In the genomic region with DNA sequence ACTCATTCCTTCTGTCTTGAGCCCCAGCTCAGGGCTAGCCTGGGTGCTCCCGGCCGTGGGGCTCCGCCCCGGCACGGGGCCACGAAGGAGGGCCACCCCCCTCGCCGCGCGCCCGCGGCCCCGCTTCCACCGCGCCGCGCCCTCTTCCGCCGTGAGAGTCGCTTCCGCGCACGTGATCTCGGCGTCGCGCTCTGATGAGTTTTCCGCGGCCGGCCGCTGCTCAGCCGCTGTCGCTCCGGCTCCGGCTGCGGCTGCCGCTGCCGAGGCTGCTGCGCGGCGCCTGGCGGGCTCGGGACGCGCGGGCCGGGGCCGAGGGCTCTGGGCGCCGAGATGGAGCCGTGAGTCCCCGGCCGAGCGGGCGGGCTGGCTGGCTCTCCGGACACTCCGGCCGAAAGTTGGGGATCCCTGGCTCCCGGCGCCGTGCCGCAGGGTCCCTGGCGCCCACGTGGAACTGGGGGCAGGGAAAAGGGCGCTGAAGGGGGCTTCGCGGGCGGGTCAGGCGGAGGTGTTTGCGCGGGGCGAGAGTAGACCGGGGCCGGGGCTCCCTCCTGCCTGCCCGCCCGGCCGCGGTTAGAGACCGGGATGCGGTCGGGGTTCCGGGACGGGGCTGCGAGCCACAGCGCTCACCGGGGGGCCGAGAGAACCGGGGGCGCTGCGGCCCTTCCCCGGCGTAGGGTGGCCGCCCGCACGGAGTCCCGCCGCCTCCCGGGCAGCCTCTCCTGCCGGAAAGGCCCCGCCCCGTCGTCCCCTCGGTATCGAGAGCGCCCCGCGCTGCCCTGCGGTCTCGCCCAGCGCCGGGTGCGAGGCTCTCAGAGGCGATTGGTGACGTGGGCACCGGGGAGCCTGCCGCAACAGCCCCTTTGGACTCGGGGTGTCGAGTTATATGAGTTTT, we compare ENCODE assay signal across 1 cellular context.
TF ChIP-seq lines count a peak whose summit lies in the region.

A gene with protein sequence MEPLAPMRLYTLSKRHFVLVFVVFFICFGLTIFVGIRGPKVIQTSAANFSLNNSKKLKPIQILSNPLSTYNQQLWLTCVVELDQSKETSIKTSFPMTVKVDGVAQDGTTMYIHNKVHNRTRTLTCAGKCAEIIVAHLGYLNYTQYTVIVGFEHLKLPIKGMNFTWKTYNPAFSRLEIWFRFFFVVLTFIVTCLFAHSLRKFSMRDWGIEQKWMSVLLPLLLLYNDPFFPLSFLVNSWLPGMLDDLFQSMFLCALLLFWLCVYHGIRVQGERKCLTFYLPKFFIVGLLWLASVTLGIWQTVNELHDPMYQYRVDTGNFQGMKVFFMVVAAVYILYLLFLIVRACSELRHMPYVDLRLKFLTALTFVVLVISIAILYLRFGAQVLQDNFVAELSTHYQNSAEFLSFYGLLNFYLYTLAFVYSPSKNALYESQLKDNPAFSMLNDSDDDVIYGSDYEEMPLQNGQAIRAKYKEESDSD (plus strand): TSS at position 197 of the 892 bp plus-strand sequence. CDS start 134 bp downstream, at position 331.

TF ChIP-seq in HepG2, 621 proteins besides CTCF, POLR2A, EP300 and RAD21 (continued from another document and continues in another):
- TF ChIP-seq, protein P1, sequence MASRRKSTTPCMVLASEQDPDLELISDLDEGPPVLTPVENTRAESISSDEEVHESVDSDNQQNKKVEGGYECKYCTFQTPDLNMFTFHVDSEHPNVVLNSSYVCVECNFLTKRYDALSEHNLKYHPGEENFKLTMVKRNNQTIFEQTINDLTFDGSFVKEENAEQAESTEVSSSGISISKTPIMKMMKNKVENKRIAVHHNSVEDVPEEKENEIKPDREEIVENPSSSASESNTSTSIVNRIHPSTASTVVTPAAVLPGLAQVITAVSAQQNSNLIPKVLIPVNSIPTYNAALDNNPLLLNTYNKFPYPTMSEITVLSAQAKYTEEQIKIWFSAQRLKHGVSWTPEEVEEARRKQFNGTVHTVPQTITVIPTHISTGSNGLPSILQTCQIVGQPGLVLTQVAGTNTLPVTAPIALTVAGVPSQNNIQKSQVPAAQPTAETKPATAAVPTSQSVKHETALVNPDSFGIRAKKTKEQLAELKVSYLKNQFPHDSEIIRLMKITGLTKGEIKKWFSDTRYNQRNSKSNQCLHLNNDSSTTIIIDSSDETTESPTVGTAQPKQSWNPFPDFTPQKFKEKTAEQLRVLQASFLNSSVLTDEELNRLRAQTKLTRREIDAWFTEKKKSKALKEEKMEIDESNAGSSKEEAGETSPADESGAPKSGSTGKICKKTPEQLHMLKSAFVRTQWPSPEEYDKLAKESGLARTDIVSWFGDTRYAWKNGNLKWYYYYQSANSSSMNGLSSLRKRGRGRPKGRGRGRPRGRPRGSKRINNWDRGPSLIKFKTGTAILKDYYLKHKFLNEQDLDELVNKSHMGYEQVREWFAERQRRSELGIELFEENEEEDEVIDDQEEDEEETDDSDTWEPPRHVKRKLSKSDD (CRISPR knock-in tag; IDR thresholded peaks at IDR 0.05; ENCODE audit: low read depth), result peak; percentile 79
- TF ChIP-seq ARHGAP35 (CRISPR knock-in tag; IDR thresholded peaks at IDR 0.05; ENCODE audit: borderline replicate concordance), result 0 out of 2 replicates have a peak, but pooled peaks have one; percentile 44
- TF ChIP-seq, protein P2, sequence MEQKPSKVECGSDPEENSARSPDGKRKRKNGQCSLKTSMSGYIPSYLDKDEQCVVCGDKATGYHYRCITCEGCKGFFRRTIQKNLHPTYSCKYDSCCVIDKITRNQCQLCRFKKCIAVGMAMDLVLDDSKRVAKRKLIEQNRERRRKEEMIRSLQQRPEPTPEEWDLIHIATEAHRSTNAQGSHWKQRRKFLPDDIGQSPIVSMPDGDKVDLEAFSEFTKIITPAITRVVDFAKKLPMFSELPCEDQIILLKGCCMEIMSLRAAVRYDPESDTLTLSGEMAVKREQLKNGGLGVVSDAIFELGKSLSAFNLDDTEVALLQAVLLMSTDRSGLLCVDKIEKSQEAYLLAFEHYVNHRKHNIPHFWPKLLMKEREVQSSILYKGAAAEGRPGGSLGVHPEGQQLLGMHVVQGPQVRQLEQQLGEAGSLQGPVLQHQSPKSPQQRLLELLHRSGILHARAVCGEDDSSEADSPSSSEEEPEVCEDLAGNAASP (CRISPR knock-in tag; IDR thresholded peaks at IDR 0.05; ENCODE audit: borderline replicate concordance), result peak; percentile 57; the same call in 1 of the 2 replicates
- TF ChIP-seq ZMYM2 (CRISPR knock-in tag; IDR thresholded peaks at IDR 0.05), result no peak
- peak; percentile 77; the same call in 1 of the 2 replicates for TF ChIP-seq ZNF441 (CRISPR knock-in tag; IDR thresholded peaks at IDR 0.05; ENCODE audit: borderline replicate concordance)
- no peak for TF ChIP-seq NBN (conservative IDR thresholded peaks at IDR 0.05)
- TF ChIP-seq BORCS8-MEF2B (CRISPR knock-in tag; IDR thresholded peaks at IDR 0.05), result 0 out of 2 replicates have a peak, but pooled peaks have one; percentile 29
- peak; percentile 82; the same call in 1 of the 2 replicates for TF ChIP-seq ZNF563 (CRISPR knock-in tag; IDR thresholded peaks at IDR 0.05)
- TF ChIP-seq, protein P3, sequence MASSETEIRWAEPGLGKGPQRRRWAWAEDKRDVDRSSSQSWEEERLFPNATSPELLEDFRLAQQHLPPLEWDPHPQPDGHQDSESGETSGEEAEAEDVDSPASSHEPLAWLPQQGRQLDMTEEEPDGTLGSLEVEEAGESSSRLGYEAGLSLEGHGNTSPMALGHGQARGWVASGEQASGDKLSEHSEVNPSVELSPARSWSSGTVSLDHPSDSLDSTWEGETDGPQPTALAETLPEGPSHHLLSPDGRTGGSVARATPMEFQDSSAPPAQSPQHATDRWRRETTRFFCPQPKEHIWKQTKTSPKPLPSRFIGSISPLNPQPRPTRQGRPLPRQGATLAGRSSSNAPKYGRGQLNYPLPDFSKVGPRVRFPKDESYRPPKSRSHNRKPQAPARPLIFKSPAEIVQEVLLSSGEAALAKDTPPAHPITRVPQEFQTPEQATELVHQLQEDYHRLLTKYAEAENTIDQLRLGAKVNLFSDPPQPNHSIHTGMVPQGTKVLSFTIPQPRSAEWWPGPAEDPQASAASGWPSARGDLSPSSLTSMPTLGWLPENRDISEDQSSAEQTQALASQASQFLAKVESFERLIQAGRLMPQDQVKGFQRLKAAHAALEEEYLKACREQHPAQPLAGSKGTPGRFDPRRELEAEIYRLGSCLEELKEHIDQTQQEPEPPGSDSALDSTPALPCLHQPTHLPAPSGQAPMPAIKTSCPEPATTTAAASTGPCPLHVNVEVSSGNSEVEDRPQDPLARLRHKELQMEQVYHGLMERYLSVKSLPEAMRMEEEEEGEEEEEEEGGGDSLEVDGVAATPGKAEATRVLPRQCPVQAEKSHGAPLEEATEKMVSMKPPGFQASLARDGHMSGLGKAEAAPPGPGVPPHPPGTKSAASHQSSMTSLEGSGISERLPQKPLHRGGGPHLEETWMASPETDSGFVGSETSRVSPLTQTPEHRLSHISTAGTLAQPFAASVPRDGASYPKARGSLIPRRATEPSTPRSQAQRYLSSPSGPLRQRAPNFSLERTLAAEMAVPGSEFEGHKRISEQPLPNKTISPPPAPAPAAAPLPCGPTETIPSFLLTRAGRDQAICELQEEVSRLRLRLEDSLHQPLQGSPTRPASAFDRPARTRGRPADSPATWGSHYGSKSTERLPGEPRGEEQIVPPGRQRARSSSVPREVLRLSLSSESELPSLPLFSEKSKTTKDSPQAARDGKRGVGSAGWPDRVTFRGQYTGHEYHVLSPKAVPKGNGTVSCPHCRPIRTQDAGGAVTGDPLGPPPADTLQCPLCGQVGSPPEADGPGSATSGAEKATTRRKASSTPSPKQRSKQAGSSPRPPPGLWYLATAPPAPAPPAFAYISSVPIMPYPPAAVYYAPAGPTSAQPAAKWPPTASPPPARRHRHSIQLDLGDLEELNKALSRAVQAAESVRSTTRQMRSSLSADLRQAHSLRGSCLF (CRISPR knock-in tag; IDR thresholded peaks at IDR 0.05; ENCODE audit: borderline replicate concordance), result no peak
- TF ChIP-seq, protein P4, sequence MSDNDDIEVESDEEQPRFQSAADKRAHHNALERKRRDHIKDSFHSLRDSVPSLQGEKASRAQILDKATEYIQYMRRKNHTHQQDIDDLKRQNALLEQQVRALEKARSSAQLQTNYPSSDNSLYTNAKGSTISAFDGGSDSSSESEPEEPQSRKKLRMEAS (IDR thresholded peaks at IDR 0.05), result peak; percentile 98
- TF ChIP-seq RORA (CRISPR knock-in tag; IDR thresholded peaks at IDR 0.05), result 0 out of 2 replicates have a peak, but pooled peaks have one; percentile 35
- TF ChIP-seq, protein P5, sequence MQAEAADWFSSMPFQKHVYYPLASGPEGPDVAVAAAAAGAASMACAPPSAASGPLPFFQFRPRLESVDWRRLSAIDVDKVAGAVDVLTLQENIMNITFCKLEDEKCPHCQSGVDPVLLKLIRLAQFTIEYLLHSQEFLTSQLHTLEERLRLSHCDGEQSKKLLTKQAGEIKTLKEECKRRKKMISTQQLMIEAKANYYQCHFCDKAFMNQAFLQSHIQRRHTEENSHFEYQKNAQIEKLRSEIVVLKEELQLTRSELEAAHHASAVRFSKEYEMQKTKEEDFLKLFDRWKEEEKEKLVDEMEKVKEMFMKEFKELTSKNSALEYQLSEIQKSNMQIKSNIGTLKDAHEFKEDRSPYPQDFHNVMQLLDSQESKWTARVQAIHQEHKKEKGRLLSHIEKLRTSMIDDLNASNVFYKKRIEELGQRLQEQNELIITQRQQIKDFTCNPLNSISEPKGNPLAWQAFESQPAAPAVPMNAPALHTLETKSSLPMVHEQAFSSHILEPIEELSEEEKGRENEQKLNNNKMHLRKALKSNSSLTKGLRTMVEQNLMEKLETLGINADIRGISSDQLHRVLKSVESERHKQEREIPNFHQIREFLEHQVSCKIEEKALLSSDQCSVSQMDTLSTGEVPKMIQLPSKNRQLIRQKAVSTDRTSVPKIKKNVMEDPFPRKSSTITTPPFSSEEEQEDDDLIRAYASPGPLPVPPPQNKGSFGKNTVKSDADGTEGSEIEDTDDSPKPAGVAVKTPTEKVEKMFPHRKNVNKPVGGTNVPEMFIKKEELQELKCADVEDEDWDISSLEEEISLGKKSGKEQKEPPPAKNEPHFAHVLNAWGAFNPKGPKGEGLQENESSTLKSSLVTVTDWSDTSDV (CRISPR knock-in tag; IDR thresholded peaks at IDR 0.05), result 0 out of 2 replicates have a peak, but pooled peaks have one; percentile 43
- TF ChIP-seq, protein P6, sequence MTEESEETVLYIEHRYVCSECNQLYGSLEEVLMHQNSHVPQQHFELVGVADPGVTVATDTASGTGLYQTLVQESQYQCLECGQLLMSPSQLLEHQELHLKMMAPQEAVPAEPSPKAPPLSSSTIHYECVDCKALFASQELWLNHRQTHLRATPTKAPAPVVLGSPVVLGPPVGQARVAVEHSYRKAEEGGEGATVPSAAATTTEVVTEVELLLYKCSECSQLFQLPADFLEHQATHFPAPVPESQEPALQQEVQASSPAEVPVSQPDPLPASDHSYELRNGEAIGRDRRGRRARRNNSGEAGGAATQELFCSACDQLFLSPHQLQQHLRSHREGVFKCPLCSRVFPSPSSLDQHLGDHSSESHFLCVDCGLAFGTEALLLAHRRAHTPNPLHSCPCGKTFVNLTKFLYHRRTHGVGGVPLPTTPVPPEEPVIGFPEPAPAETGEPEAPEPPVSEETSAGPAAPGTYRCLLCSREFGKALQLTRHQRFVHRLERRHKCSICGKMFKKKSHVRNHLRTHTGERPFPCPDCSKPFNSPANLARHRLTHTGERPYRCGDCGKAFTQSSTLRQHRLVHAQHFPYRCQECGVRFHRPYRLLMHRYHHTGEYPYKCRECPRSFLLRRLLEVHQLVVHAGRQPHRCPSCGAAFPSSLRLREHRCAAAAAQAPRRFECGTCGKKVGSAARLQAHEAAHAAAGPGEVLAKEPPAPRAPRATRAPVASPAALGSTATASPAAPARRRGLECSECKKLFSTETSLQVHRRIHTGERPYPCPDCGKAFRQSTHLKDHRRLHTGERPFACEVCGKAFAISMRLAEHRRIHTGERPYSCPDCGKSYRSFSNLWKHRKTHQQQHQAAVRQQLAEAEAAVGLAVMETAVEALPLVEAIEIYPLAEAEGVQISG (CRISPR knock-in tag; IDR thresholded peaks at IDR 0.05), result peak; percentile 90
- TF ChIP-seq NFRKB (IDR thresholded peaks at IDR 0.05), result no peak
- peak; percentile 90 for TF ChIP-seq SIN3A (IDR thresholded peaks at IDR 0.05; ENCODE audit: borderline replicate concordance, low read depth, low read length)
- TF ChIP-seq, protein P7, sequence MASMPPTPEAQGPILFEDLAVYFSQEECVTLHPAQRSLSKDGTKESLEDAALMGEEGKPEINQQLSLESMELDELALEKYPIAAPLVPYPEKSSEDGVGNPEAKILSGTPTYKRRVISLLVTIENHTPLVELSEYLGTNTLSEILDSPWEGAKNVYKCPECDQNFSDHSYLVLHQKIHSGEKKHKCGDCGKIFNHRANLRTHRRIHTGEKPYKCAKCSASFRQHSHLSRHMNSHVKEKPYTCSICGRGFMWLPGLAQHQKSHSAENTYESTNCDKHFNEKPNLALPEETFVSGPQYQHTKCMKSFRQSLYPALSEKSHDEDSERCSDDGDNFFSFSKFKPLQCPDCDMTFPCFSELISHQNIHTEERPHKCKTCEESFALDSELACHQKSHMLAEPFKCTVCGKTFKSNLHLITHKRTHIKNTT (CRISPR knock-in tag; IDR thresholded peaks at IDR 0.05), result no peak
- 0 out of 2 replicates have a peak, but pooled peaks have one; percentile 71 for TF ChIP-seq TOE1 (CRISPR knock-in tag; IDR thresholded peaks at IDR 0.05)
- TF ChIP-seq ZFP36 (IDR thresholded peaks at IDR 0.05; ENCODE audit: borderline replicate concordance, low read depth, low read length, partially characterized antibody), result no peak
- TF ChIP-seq RFX1 (IDR thresholded peaks at IDR 0.05), result no peak
- peak; percentile 12 for TF ChIP-seq MAF1 (CRISPR knock-in tag; IDR thresholded peaks at IDR 0.05; ENCODE audit: borderline replicate concordance)
- TF ChIP-seq NR2C2 (CRISPR knock-in tag; IDR thresholded peaks at IDR 0.05; ENCODE audit: borderline replicate concordance), result peak; percentile 43; the same call in 1 of the 2 replicates
- no peak for TF ChIP-seq MEIS1 (CRISPR knock-in tag; IDR thresholded peaks at IDR 0.05; ENCODE audit: borderline replicate concordance)
- TF ChIP-seq, protein P8, sequence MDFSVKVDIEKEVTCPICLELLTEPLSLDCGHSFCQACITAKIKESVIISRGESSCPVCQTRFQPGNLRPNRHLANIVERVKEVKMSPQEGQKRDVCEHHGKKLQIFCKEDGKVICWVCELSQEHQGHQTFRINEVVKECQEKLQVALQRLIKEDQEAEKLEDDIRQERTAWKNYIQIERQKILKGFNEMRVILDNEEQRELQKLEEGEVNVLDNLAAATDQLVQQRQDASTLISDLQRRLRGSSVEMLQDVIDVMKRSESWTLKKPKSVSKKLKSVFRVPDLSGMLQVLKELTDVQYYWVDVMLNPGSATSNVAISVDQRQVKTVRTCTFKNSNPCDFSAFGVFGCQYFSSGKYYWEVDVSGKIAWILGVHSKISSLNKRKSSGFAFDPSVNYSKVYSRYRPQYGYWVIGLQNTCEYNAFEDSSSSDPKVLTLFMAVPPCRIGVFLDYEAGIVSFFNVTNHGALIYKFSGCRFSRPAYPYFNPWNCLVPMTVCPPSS (IDR thresholded peaks at IDR 0.05), result no peak
- peak; percentile 69; the same call in 1 of the 2 replicates for TF ChIP-seq ZNF558 (CRISPR knock-in tag; IDR thresholded peaks at IDR 0.05; ENCODE audit: borderline replicate concordance)
- peak; percentile 18; the same call in 1 of the 2 replicates for TF ChIP-seq ZNF775 (CRISPR knock-in tag; IDR thresholded peaks at IDR 0.05; ENCODE audit: borderline replicate concordance)
- TF ChIP-seq, protein P9, sequence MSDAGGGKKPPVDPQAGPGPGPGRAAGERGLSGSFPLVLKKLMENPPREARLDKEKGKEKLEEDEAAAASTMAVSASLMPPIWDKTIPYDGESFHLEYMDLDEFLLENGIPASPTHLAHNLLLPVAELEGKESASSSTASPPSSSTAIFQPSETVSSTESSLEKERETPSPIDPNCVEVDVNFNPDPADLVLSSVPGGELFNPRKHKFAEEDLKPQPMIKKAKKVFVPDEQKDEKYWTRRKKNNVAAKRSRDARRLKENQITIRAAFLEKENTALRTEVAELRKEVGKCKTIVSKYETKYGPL (CRISPR knock-in tag; IDR thresholded peaks at IDR 0.05), result no peak
- TF ChIP-seq ISX (CRISPR knock-in tag; conservative IDR thresholded peaks at IDR 0.05), result no peak
- TF ChIP-seq BRCA1 (CRISPR knock-in tag; IDR thresholded peaks at IDR 0.05), result no peak
- no peak for TF ChIP-seq ZNF343 (CRISPR knock-in tag; IDR thresholded peaks at IDR 0.05)
- TF ChIP-seq ZNF251 (CRISPR knock-in tag; IDR thresholded peaks at IDR 0.05), result no peak
- TF ChIP-seq ZNF432 (CRISPR knock-in tag; IDR thresholded peaks at IDR 0.05; ENCODE audit: borderline replicate concordance), result no peak
